1 cellular context compared by ENCODE assay signal in the genomic region with DNA sequence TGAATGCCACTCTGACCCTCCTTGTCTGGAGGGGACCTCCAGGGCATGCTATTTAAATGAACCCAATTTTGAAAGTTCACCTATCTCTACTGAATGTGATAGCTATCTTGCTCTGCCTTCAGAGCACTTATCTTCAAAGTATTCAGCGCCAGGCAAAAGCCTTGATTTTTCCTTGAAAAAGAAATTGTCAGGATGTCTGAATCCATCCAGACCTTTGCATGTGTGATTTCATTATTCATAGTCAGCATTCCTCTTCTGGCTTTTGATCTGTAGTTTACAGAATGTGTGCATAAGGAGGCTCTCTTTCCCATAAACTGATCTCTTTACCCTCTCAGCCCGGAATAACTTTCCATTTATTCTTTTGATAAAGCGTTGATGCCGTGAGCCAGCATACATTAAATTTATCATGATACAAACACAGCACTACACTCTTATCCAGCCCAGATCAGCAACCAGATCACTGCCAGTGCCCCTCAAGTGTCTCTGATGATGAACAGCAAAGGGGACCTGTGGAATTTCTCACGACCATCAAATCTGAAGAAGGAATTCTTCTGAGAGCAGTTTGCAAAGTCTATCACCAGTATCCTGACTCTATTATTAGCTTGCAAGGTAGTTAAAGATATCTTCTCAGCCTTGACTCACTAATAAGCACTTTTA.
TF ChIP-seq lines count a peak whose summit lies in the region.

No MANE protein-coding gene starts in this region.

TF ChIP-seq in HCT116, 20 proteins besides CTCF, POLR2A, EP300 and RAD21:
- TF ChIP-seq, protein P1, sequence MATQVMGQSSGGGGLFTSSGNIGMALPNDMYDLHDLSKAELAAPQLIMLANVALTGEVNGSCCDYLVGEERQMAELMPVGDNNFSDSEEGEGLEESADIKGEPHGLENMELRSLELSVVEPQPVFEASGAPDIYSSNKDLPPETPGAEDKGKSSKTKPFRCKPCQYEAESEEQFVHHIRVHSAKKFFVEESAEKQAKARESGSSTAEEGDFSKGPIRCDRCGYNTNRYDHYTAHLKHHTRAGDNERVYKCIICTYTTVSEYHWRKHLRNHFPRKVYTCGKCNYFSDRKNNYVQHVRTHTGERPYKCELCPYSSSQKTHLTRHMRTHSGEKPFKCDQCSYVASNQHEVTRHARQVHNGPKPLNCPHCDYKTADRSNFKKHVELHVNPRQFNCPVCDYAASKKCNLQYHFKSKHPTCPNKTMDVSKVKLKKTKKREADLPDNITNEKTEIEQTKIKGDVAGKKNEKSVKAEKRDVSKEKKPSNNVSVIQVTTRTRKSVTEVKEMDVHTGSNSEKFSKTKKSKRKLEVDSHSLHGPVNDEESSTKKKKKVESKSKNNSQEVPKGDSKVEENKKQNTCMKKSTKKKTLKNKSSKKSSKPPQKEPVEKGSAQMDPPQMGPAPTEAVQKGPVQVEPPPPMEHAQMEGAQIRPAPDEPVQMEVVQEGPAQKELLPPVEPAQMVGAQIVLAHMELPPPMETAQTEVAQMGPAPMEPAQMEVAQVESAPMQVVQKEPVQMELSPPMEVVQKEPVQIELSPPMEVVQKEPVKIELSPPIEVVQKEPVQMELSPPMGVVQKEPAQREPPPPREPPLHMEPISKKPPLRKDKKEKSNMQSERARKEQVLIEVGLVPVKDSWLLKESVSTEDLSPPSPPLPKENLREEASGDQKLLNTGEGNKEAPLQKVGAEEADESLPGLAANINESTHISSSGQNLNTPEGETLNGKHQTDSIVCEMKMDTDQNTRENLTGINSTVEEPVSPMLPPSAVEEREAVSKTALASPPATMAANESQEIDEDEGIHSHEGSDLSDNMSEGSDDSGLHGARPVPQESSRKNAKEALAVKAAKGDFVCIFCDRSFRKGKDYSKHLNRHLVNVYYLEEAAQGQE (IDR thresholded peaks at IDR 0.05; ENCODE audit: low read depth): no peak
- no peak for TF ChIP-seq MAX (IDR thresholded peaks at IDR 0.05)
- TF ChIP-seq YY1 (IDR thresholded peaks at IDR 0.05; ENCODE audit: extremely low read depth, insufficient replicate concordance, low read depth, low read length): no peak
- TF ChIP-seq SP1 (IDR thresholded peaks at IDR 0.05; ENCODE audit: low read depth): no peak
- no peak for TF ChIP-seq ATF3 (IDR thresholded peaks at IDR 0.05)
- no peak for TF ChIP-seq JUND (IDR thresholded peaks at IDR 0.05)
- no peak for TF ChIP-seq EZH2phosphoT487 (IDR thresholded peaks at IDR 0.05; ENCODE audit: borderline replicate concordance)
- TF ChIP-seq ELF1 (IDR thresholded peaks at IDR 0.05; ENCODE audit: borderline replicate concordance, low read depth): no peak
- TF ChIP-seq CEBPB (IDR thresholded peaks at IDR 0.05; ENCODE audit: low read depth): no peak
- TF ChIP-seq FOSL1 (IDR thresholded peaks at IDR 0.05; ENCODE audit: low read depth): no peak
- no peak for TF ChIP-seq EZH2 (IDR thresholded peaks at IDR 0.05)
